26 cellular contexts compared by ENCODE assay signal in genomic region chr3:193821272-193821671, GRCh38.
"Had no signal": no experiment of that assay in that cellular context is flagged by ENCODE, and none has a peak within 500 bp of the region (broad histone marks: within the 10 kb centered on the region; RNA-seq: fewer than 3 reads in every experiment).

No MANE protein-coding gene starts in this region.

- H2AFZ ChIP-seq: neural progenitor cell, parathyroid adenoma had no signal

- H3K36me3 ChIP-seq: esophagus muscularis mucosa, heart right ventricle, left lung, lower lobe of right lung, neural progenitor cell, suprapubic skin, tibial artery, upper lobe of right lung had no signal

- H3K79me2 ChIP-seq: parathyroid adenoma had no signal

- H3K9ac ChIP-seq: neural progenitor cell, parathyroid adenoma had no signal

- ATAC-seq: heart right ventricle, left lung, lower lobe of right lung, natural killer cell, psoas muscle, upper lobe of right lung had no signal

- H3K4me3 ChIP-seq: esophagus muscularis mucosa, heart right ventricle, left lung, lower lobe of right lung, neural progenitor cell, psoas muscle, suprapubic skin, tibial artery, upper lobe of right lung had no signal

- H3K9me3 ChIP-seq: esophagus muscularis mucosa, heart right ventricle, left lung, lower lobe of right lung, psoas muscle, suprapubic skin, tibial artery, upper lobe of right lung had no signal

- H3K4me1 ChIP-seq: left lung, lower lobe of right lung, upper lobe of right lung had no signal

- DNase-seq: activated CD4-positive, alpha-beta memory T cell treated with anti-CD3 and anti-CD28 coated beads, Interleukin-2, amount 10 ng/mL, durations not matched to agents 7 days and 5 days; activated CD4-positive, alpha-beta T cell treated with anti-CD3 and anti-CD28 coated beads for 1 hour; activated CD4-positive, alpha-beta T cell treated with anti-CD3 and anti-CD28 coated beads, Interleukin-2, amount 10 ng/mL, durations not matched to agents 7 days and 5 days; activated CD8-positive, alpha-beta memory T cell treated with anti-CD3 and anti-CD28 coated beads, Interleukin-2, amount 50 U/mL, for 48 hours; activated gamma-delta T cell treated with Interleukin-2 at 50 U/mL for 16 hours; activated naive CD4-positive, alpha-beta T cell treated with anti-CD3 and anti-CD28 coated beads, Interleukin-2, amount 50 U/mL, for 16 hours; activated T-cell treated with anti-CD3 and anti-CD28 coated beads, Interleukin-2, amount 50 U/mL, for 24 hours; amniotic stem cell; foreskin melanocyte; heart right ventricle; kidney glomerular epithelial cell; left lung; lower lobe of right lung; mesenchymal stem cell; natural killer cell; occipital lobe; psoas muscle; stimulated activated CD4-positive, alpha-beta T cell treated with anti-CD3 and anti-CD28 coated beads, Interleukin-15, amount 100 ng/mL, for 24 hours; stimulated activated CD4-positive, alpha-beta T cell treated with anti-CD3 and anti-CD28 coated beads, Interleukin-2, amount 100 ng/mL, for 24 hours; stimulated activated naive B cell treated with anti-CD40 and anti-IgM and Interleukin-4, amounts not matched to agents 10 μg/mL and 1 μg/mL and 100 μg/mL, for 72 hours; tibial artery; upper lobe of right lung had no signal

- H3K27ac ChIP-seq: esophagus muscularis mucosa, heart right ventricle, left lung, lower lobe of right lung, neural progenitor cell, parathyroid adenoma, psoas muscle, suprapubic skin, tibial artery, upper lobe of right lung had no signal

- H3K27me3 ChIP-seq: left lung, neural progenitor cell, suprapubic skin, upper lobe of right lung had no signal

- H3K4me2 ChIP-seq: neural progenitor cell had no signal
